Comparison of ENCODE assay signal across 31 cellular contexts in the genomic region with DNA sequence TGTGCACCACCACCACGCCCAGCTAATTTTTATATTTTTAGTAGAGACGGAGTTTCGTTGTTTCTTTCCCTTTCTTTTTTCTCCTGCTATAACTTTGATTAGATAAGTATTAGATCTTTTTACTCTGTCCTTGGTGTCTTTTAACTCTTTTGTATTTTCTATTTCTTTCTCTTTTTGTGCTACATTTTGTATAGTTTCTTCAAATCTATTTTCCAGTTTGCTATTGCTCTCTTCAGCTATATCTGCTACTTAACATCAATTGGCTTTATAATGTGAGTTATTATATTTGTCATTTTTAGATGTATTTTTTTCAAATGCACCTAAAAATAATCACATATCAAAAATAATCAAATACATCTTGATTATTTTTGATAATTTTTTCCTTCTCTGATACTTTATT.
"Had no signal": no experiment of that assay in that cellular context is flagged by ENCODE, and none has a peak within 500 bp of the region (broad histone marks: within the 10 kb centered on the region; RNA-seq: fewer than 3 reads in every experiment).

No MANE protein-coding gene starts in this region.

- H3K4me1 Mint-ChIP-seq: activated CD4-positive, alpha-beta T cell treated with anti-CD3 and anti-CD28 coated beads, Interleukin-2, amount 10 ng/mL, durations not matched to agents 7 days and 5 days; WTC11 had no signal

- H3K9me3 Mint-ChIP-seq: activated CD4-positive, alpha-beta T cell treated with anti-CD3 and anti-CD28 coated beads, Interleukin-2, amount 10 ng/mL, durations not matched to agents 7 days and 5 days had no signal

- H3K4me1 ChIP-seq: Peyer's patch had no signal

- H3K27ac ChIP-seq: Peyer's patch had no signal

- H3K9me3 ChIP-seq: Peyer's patch had no signal

- DNase-seq: activated CD4-positive, alpha-beta T cell treated with anti-CD3 and anti-CD28 coated beads for 36 hours; activated CD4-positive, alpha-beta T cell treated with anti-CD3 and anti-CD28 coated beads, Interleukin-2, amount 10 ng/mL, durations not matched to agents 7 days and 5 days; activated CD4-positive, alpha-beta T cell treated with anti-CD3 and anti-CD28 coated beads, Interleukin-2, amount 50 U/mL, for 48 hours; activated CD8-positive, alpha-beta memory T cell treated with anti-CD3 and anti-CD28 coated beads for 24 hours; activated CD8-positive, alpha-beta memory T cell treated with anti-CD3 and anti-CD28 coated beads, Interleukin-2, amount 10 ng/mL, durations not matched to agents 7 days and 5 days; activated CD8-positive, alpha-beta memory T cell treated with anti-CD3 and anti-CD28 coated beads, Interleukin-2, amount 50 U/mL, for 48 hours; activated effector memory CD4-positive, alpha-beta T cell treated with anti-CD3 and anti-CD28 coated beads, Interleukin-2, amount 50 U/mL, for 16 hours; activated naive CD4-positive, alpha-beta T cell; activated naive CD4-positive, alpha-beta T cell treated with anti-CD3 and anti-CD28 coated beads, Interleukin-2, amount 50 U/mL, for 16 hours; activated naive CD8-positive, alpha-beta T cell treated with anti-CD3 and anti-CD28 coated beads for 36 hours; activated T-cell treated with anti-CD3 and anti-CD28 coated beads, Interleukin-2, amount 50 U/mL, for 48 hours; amniotic stem cell; aorta; brain microvascular endothelial cell; central memory CD4-positive, alpha-beta T cell; Kasumi-1; MG63; NCI-H1048; NCI-H1105 treated with DMSO at 0.1 percent for 48 hours; NCI-H1436; NCI-H1694; NCI-H1930; NCI-H345; NCI-H524 treated with DMSO at 0.1 percent for 48 hours; Peyer's patch; RPMI8226; SIG-M5; T1000 had no signal

- H3K4me3 Mint-ChIP-seq: activated CD4-positive, alpha-beta T cell treated with anti-CD3 and anti-CD28 coated beads for 36 hours; activated CD4-positive, alpha-beta T cell treated with anti-CD3 and anti-CD28 coated beads, Interleukin-2, amount 10 ng/mL, durations not matched to agents 7 days and 5 days; activated CD8-positive, alpha-beta memory T cell treated with anti-CD3 and anti-CD28 coated beads, Interleukin-2, amount 10 ng/mL, durations not matched to agents 7 days and 5 days; activated naive CD8-positive, alpha-beta T cell treated with anti-CD3 and anti-CD28 coated beads for 36 hours; WTC11 had no signal

- H3K27ac Mint-ChIP-seq: activated CD4-positive, alpha-beta T cell treated with anti-CD3 and anti-CD28 coated beads for 36 hours; activated CD4-positive, alpha-beta T cell treated with anti-CD3 and anti-CD28 coated beads, Interleukin-2, amount 10 ng/mL, durations not matched to agents 7 days and 5 days; activated CD8-positive, alpha-beta memory T cell treated with anti-CD3 and anti-CD28 coated beads, Interleukin-2, amount 10 ng/mL, durations not matched to agents 7 days and 5 days; activated naive CD8-positive, alpha-beta T cell treated with anti-CD3 and anti-CD28 coated beads for 36 hours; WTC11 had no signal

- H3K4me3 ChIP-seq: MG63, Peyer's patch had no signal

- ATAC-seq: activated CD4-positive, alpha-beta T cell treated with anti-CD3 and anti-CD28 coated beads for 36 hours; activated CD4-positive, CD25-positive, alpha-beta regulatory T cell treated with anti-CD3 and anti-CD28 coated beads, Interleukin-2, amount 50 U/mL, for 24 hours; activated CD8-positive, alpha-beta memory T cell treated with anti-CD3 and anti-CD28 coated beads, Interleukin-2, amount 10 ng/mL, durations not matched to agents 7 days and 5 days; Right ventricle myocardium inferior; WTC11 had no signal

- H3K36me3 ChIP-seq: brain microvascular endothelial cell, MG63, Peyer's patch had no signal

- H3K27me3 ChIP-seq: brain microvascular endothelial cell, MG63, Peyer's patch had no signal
